14 cellular contexts compared by ENCODE assay signal in genomic region chr18:39742015-39742466, GRCh38.
DNase-seq lines count a peak whose midpoint lies in the region; ATAC-seq and TF ChIP-seq lines count a peak whose summit lies in the region.
"Had no signal": no experiment of that assay in that cellular context is flagged by ENCODE, and none has a peak within 500 bp of the region (broad histone marks: within the 10 kb centered on the region; RNA-seq: fewer than 3 reads in every experiment).

No MANE protein-coding gene starts in this region.

- H3K9me3 Mint-ChIP-seq in endodermal cell, result no peaks in the 10 kb centered on the region

- no peak overlapping the region for H3K27ac Mint-ChIP-seq in endodermal cell

- H3K27me3 Mint-ChIP-seq in endodermal cell (ENCODE audit: insufficient read depth), result no peaks in the 10 kb centered on the region

- no peak for TF ChIP-seq CTCF in endodermal cell (conservative IDR thresholded peaks at IDR 0.05)

- H3K27me3 ChIP-seq in endodermal cell (ENCODE audit: control insufficient read depth, insufficient read depth, low read length, poor library complexity, severe bottlenecking), result no peaks in the 10 kb centered on the region

- no peak overlapping the region for H3K4me3 Mint-ChIP-seq in endodermal cell

- no peak for ATAC-seq in GM19351 (IDR thresholded peaks at IDR 0.05; ENCODE audit: unreplicated experiment)
- ATAC-seq: K562 had no signal

- 86 to 95% methylated on average over 4 to 5 of the region's 5 CpGs for WGBS in endodermal cell (ENCODE audit: insufficient coverage in 1 of 2, insufficient read length in 1 of 2), 2 experiments

- H3K4me1 ChIP-seq in endodermal cell (ENCODE audit: control insufficient read depth, insufficient read depth, low read length), result no peaks in the 10 kb centered on the region

- peak; percentile 27 for DNase-seq in A172 (ENCODE audit: low spot score)
- peak; percentile 82 for DNase-seq in NCI-H1436 (lab: John Stamatoyannopoulos, UW)
- DNase-seq in NCI-H460 (ENCODE audit: extremely low read depth, low read depth), result peak; percentile 16
- DNase-seq in endodermal cell, result no peak
- no peak for DNase-seq in SIG-M5 treated with dmso at 0.1 percent for 504 hours (lab: John Stamatoyannopoulos, UW; ENCODE audit: unreplicated experiment)
- no peak for DNase-seq in epidermal melanocyte (ENCODE audit: insufficient read length, low spot score)
- no peak for DNase-seq in stimulated activated CD4-positive, alpha-beta T cell treated with anti-CD3 and anti-CD28 coated beads, Interleukin-4, amount 100 ng/mL, for 4 hours
- DNase-seq: activated CD4-positive, alpha-beta T cell treated with anti-CD3 and anti-CD28 coated beads for 1 hour; activated T-cell treated with anti-CD3 and anti-CD28 coated beads, Interleukin-2, amount 50 U/mL, for 1 hour; foreskin melanocyte; stimulated activated CD4-positive, alpha-beta T cell treated with anti-CD3 and anti-CD28 coated beads, Interleukin-15, amount 100 ng/mL, for 24 hours had no signal

- no peak overlapping the region for H3K4me3 ChIP-seq in endodermal cell (ENCODE audit: low read length)
- H3K4me3 ChIP-seq: K562, thoracic aorta had no signal

- H3K36me3 Mint-ChIP-seq in endodermal cell (ENCODE audit: low read depth), result no peaks in the 10 kb centered on the region

- no peaks in the 10 kb centered on the region for H3K36me3 ChIP-seq in endodermal cell (ENCODE audit: control insufficient read depth, insufficient read depth, low read length)
- H3K36me3 ChIP-seq: thoracic aorta had no signal

- H3K9ac ChIP-seq in endodermal cell (ENCODE audit: extremely low read depth, low read length, poor library complexity, severe bottlenecking), result no peak overlapping the region

- no peaks in the 10 kb centered on the region for H3K9me3 ChIP-seq in endodermal cell (ENCODE audit: control insufficient read depth, low read length)
- H3K9me3 ChIP-seq: thoracic aorta had no signal

- H3K4me1 Mint-ChIP-seq in endodermal cell, result no peaks in the 10 kb centered on the region

- H3K27ac ChIP-seq in endodermal cell (ENCODE audit: low read depth, low read length), result peak overlapping the region; percentile 58
- H3K27ac ChIP-seq: thoracic aorta had no signal

Comparison
In these comparisons a context has a peak if more than half of its experiments do, and no peak if none do; other contexts are left out.
1. DNase-seq: peak in A172 (single experiment), NCI-H1436 (single experiment) and NCI-H460 (single experiment); none in endodermal cell (single experiment), SIG-M5 treated with dmso at 0.1 percent for 504 hours (single experiment), epidermal melanocyte (single experiment) and stimulated activated CD4-positive, alpha-beta T cell treated with anti-CD3 and anti-CD28 coated beads, Interleukin-4, amount 100 ng/mL, for 4 hours (0 of 2).